2 cellular contexts compared by ENCODE assay signal in the genomic region with DNA sequence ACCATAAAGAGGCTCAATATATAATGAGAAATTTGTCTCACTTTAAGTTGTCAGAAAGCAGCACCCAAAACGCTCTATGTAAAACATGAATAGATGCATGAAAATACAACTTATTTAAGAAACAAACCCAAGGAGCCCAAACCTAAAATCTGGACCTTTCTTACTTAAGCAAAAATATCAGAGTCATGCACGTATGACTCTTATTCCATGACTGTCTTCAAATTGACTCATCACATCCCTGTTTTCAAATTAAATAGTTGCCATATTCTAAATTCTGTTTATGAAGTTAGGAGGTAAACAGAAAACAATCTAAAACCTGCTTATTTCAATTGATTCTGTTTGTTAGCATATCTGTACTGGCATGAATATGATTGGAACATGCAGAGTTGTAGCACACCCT.
TF ChIP-seq lines count a peak whose summit lies in the region.

No MANE protein-coding gene starts in this region.

TF ChIP-seq in SK-N-SH, 30 proteins besides CTCF, POLR2A, EP300 and RAD21 (continued from another document):
- TF ChIP-seq, protein P1, sequence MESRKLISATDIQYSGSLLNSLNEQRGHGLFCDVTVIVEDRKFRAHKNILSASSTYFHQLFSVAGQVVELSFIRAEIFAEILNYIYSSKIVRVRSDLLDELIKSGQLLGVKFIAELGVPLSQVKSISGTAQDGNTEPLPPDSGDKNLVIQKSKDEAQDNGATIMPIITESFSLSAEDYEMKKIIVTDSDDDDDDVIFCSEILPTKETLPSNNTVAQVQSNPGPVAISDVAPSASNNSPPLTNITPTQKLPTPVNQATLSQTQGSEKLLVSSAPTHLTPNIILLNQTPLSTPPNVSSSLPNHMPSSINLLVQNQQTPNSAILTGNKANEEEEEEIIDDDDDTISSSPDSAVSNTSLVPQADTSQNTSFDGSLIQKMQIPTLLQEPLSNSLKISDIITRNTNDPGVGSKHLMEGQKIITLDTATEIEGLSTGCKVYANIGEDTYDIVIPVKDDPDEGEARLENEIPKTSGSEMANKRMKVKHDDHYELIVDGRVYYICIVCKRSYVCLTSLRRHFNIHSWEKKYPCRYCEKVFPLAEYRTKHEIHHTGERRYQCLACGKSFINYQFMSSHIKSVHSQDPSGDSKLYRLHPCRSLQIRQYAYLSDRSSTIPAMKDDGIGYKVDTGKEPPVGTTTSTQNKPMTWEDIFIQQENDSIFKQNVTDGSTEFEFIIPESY (IDR thresholded peaks at IDR 0.05; ENCODE audit: borderline replicate concordance, low read depth): no peak
- no peak for TF ChIP-seq RXRA (IDR thresholded peaks at IDR 0.05; ENCODE audit: borderline replicate concordance, low read depth)
- no peak for TF ChIP-seq FOXM1 (IDR thresholded peaks at IDR 0.05; ENCODE audit: low read depth)
- TF ChIP-seq TEAD4 (IDR thresholded peaks at IDR 0.05; ENCODE audit: borderline replicate concordance, insufficient read depth): no peak

TF ChIP-seq in SK-N-SH treated with all-trans-retinoic acid at 6 μM for 48 hours, 23 proteins besides CTCF, POLR2A, EP300 and RAD21 (continued from another document):
- TF ChIP-seq, protein P2, sequence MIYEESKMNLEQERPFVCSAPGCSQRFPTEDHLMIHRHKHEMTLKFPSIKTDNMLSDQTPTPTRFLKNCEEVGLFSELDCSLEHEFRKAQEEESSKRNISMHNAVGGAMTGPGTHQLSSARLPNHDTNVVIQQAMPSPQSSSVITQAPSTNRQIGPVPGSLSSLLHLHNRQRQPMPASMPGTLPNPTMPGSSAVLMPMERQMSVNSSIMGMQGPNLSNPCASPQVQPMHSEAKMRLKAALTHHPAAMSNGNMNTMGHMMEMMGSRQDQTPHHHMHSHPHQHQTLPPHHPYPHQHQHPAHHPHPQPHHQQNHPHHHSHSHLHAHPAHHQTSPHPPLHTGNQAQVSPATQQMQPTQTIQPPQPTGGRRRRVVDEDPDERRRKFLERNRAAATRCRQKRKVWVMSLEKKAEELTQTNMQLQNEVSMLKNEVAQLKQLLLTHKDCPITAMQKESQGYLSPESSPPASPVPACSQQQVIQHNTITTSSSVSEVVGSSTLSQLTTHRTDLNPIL (CRISPR knock-in tag; IDR thresholded peaks at IDR 0.05; ENCODE audit: low read depth): no peak
- TF ChIP-seq, protein P3, sequence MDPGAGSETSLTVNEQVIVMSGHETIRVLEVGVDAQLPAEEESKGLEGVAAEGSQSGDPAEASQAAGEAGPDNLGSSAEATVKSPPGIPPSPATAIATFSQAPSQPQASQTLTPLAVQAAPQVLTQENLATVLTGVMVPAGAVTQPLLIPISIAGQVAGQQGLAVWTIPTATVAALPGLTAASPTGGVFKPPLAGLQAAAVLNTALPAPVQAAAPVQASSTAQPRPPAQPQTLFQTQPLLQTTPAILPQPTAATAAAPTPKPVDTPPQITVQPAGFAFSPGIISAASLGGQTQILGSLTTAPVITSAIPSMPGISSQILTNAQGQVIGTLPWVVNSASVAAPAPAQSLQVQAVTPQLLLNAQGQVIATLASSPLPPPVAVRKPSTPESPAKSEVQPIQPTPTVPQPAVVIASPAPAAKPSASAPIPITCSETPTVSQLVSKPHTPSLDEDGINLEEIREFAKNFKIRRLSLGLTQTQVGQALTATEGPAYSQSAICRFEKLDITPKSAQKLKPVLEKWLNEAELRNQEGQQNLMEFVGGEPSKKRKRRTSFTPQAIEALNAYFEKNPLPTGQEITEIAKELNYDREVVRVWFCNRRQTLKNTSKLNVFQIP (CRISPR knock-in tag; IDR thresholded peaks at IDR 0.05; ENCODE audit: borderline replicate concordance, low read depth): no peak
- no peak for TF ChIP-seq BACH2 (CRISPR knock-in tag; IDR thresholded peaks at IDR 0.05; ENCODE audit: borderline replicate concordance)
- TF ChIP-seq TCF4 (CRISPR knock-in tag; IDR thresholded peaks at IDR 0.05; ENCODE audit: borderline replicate concordance): no peak
- no peak for TF ChIP-seq ZNF8 (CRISPR knock-in tag; IDR thresholded peaks at IDR 0.05)
- TF ChIP-seq, protein P4, sequence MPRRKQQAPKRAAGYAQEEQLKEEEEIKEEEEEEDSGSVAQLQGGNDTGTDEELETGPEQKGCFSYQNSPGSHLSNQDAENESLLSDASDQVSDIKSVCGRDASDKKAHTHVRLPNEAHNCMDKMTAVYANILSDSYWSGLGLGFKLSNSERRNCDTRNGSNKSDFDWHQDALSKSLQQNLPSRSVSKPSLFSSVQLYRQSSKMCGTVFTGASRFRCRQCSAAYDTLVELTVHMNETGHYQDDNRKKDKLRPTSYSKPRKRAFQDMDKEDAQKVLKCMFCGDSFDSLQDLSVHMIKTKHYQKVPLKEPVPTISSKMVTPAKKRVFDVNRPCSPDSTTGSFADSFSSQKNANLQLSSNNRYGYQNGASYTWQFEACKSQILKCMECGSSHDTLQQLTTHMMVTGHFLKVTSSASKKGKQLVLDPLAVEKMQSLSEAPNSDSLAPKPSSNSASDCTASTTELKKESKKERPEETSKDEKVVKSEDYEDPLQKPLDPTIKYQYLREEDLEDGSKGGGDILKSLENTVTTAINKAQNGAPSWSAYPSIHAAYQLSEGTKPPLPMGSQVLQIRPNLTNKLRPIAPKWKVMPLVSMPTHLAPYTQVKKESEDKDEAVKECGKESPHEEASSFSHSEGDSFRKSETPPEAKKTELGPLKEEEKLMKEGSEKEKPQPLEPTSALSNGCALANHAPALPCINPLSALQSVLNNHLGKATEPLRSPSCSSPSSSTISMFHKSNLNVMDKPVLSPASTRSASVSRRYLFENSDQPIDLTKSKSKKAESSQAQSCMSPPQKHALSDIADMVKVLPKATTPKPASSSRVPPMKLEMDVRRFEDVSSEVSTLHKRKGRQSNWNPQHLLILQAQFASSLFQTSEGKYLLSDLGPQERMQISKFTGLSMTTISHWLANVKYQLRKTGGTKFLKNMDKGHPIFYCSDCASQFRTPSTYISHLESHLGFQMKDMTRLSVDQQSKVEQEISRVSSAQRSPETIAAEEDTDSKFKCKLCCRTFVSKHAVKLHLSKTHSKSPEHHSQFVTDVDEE (CRISPR knock-in tag; IDR thresholded peaks at IDR 0.05): no peak
- TF ChIP-seq GLIS3 (CRISPR knock-in tag; IDR thresholded peaks at IDR 0.05): no peak
- no peak for TF ChIP-seq ZNF70 (CRISPR knock-in tag; IDR thresholded peaks at IDR 0.05)
